In genomic region chr10:103901299-103901698, GRCh38 we compare ENCODE assay signal across 14 cellular contexts. TPM values are rescaled to one million over a fixed set of nuclear protein-coding genes. Genes with fewer than 3 reads are reported as not detected.
A peak's percentile ranks its signal among the peaks of the same experiment; 100 is the strongest.
DNase-seq lines count a peak whose midpoint lies in the region; ATAC-seq and TF ChIP-seq lines count a peak whose summit lies in the region.
"Had no signal": no experiment of that assay in that cellular context is flagged by ENCODE, and none has a peak within 500 bp of the region (broad histone marks: within the 10 kb centered on the region; RNA-seq: fewer than 3 reads in every experiment).

No MANE protein-coding gene starts in this region.

- peaks cover 43% of the 10 kb centered on the region for H3K4me1 Mint-ChIP-seq in activated CD4-positive, alpha-beta T cell treated with anti-CD3 and anti-CD28 coated beads, Interleukin-2, amount 10 ng/mL, durations not matched to agents 7 days and 5 days
- peaks cover 50% of the 10 kb centered on the region for H3K4me1 Mint-ChIP-seq in activated CD8-positive, alpha-beta T cell treated with anti-CD3 and anti-CD28 coated beads for 36 hours (ENCODE audit: low read depth)
- H3K4me1 Mint-ChIP-seq in stimulated activated naive CD8-positive, alpha-beta T cell treated with anti-CD3 and anti-CD28 coated beads, Interleukin-15, Interleukin-2, amounts not matched to agents 100 ng/mL and 50 ng/mL, for 24 hours (ENCODE audit: low read depth): peaks cover 60% of the 10 kb centered on the region

- H3K27me3 Mint-ChIP-seq in activated CD4-positive, alpha-beta T cell treated with anti-CD3 and anti-CD28 coated beads, Interleukin-2, amount 10 ng/mL, durations not matched to agents 7 days and 5 days: no peaks in the 10 kb centered on the region
- H3K27me3 Mint-ChIP-seq in activated CD8-positive, alpha-beta T cell treated with anti-CD3 and anti-CD28 coated beads for 36 hours: no peaks in the 10 kb centered on the region
- H3K27me3 Mint-ChIP-seq in stimulated activated naive CD8-positive, alpha-beta T cell treated with anti-CD3 and anti-CD28 coated beads, Interleukin-15, Interleukin-2, amounts not matched to agents 100 ng/mL and 50 ng/mL, for 24 hours: no peaks in the 10 kb centered on the region

- POLR2A ChIA-PET in activated CD4-positive, alpha-beta T cell treated with anti-CD3 and anti-CD28 coated beads, Interleukin-2, amount 10 ng/mL, durations not matched to agents 7 days and 5 days (lab: Charles Lee): no interaction called here
- POLR2A ChIA-PET in activated CD8-positive, alpha-beta T cell treated with anti-CD3 and anti-CD28 coated beads for 36 hours (lab: Charles Lee): interaction anchor here (0.9 to 1.8 kb wide), 5 partner anchors 8 to 221 kb away, joined by 3 to 9 read pairs (median 3); partner anchors contain the start of gene SFR1

- CTCF ChIA-PET in activated CD4-positive, alpha-beta T cell treated with anti-CD3 and anti-CD28 coated beads, Interleukin-2, amount 10 ng/mL, durations not matched to agents 7 days and 5 days (lab: Charles Lee): interaction anchor here (1.6 to 2.6 kb wide), 3 partner anchors 10 to 20 kb away, joined by 4 to 14 read pairs (median 9); no protein-coding TSS in a partner anchor
- CTCF ChIA-PET in activated CD8-positive, alpha-beta T cell treated with anti-CD3 and anti-CD28 coated beads for 36 hours (lab: Charles Lee): interaction anchor here (0.8 to 3.9 kb wide), 9 partner anchors 9 to 374 kb away, joined by 3 to 18 read pairs (median 5); partner anchors contain the start of gene SFR1

- intact Hi-C loops in activated CD8-positive, alpha-beta T cell treated with anti-CD3 and anti-CD28 coated beads for 36 hours (cut with micrococcal nuclease): no loop called here

- H3K4me3 ChIP-seq in esophagus (ENCODE audit: low read depth in 1 of 2, low read length in 2 of 2) (no peak overlapping the region), gastroesophageal sphincter (no peak overlapping the region)
- H3K4me3 ChIP-seq: A549, left lung had no signal

- WGBS in esophagus, 2 donors: 67 to 69% methylated on average over 5 of the region's 5 CpGs
- 71 to 80% methylated on average over 5 of the region's 5 CpGs for WGBS in gastroesophageal sphincter (ENCODE audit: low coverage in 1 of 2), 2 donors

- H3K9me3 Mint-ChIP-seq in activated CD4-positive, alpha-beta T cell treated with anti-CD3 and anti-CD28 coated beads, Interleukin-2, amount 10 ng/mL, durations not matched to agents 7 days and 5 days: no peaks in the 10 kb centered on the region
- H3K9me3 Mint-ChIP-seq in activated CD8-positive, alpha-beta T cell treated with anti-CD3 and anti-CD28 coated beads for 36 hours: no peaks in the 10 kb centered on the region
- no peaks in the 10 kb centered on the region for H3K9me3 Mint-ChIP-seq in stimulated activated naive CD8-positive, alpha-beta T cell treated with anti-CD3 and anti-CD28 coated beads, Interleukin-15, Interleukin-2, amounts not matched to agents 100 ng/mL and 50 ng/mL, for 24 hours

- TF ChIP-seq EP300 in gastroesophageal sphincter (IDR thresholded peaks at IDR 0.05): no peak

- H3K4me1 ChIP-seq in esophagus (ENCODE audit: control insufficient read depth in 2 of 2, insufficient read depth in 2 of 2, low read length in 1 of 2) (peaks cover 0 to 2% of the 10 kb centered on the region in 2 donors), gastroesophageal sphincter (peaks cover 0 to 9% (median 0%) of the 10 kb centered on the region in 3 donors)

- peak; percentile 79 for ATAC-seq in activated CD8-positive, alpha-beta T cell treated with anti-CD3 and anti-CD28 coated beads for 36 hours
- ATAC-seq in gastroesophageal sphincter: no peak
- ATAC-seq: A549, foreskin keratinocyte, left lung had no signal

- H3K27ac ChIP-seq in esophagus (ENCODE audit: low read depth in 2 of 2, low read length in 1 of 2) (peak overlapping the region; percentile 60 to 82), gastroesophageal sphincter (no peak overlapping the region)
- H3K27ac ChIP-seq: foreskin keratinocyte had no signal

- H3K27me3 ChIP-seq in esophagus (ENCODE audit: control insufficient read depth in 1 of 2, insufficient read depth in 2 of 2, low read length in 2 of 2): no peaks in the 10 kb centered on the region
- no peaks in the 10 kb centered on the region for H3K27me3 ChIP-seq in gastroesophageal sphincter
- H3K27me3 ChIP-seq: foreskin keratinocyte, left lung had no signal

- TF ChIP-seq CTCF in activated CD8-positive, alpha-beta T cell treated with anti-CD3 and anti-CD28 coated beads for 36 hours (IDR thresholded peaks at IDR 0.05): no peak
- TF ChIP-seq CTCF in gastroesophageal sphincter (IDR thresholded peaks at IDR 0.05): no peak

- peak overlapping the region; percentile 72 for H3K27ac Mint-ChIP-seq in activated CD4-positive, alpha-beta T cell treated with anti-CD3 and anti-CD28 coated beads, Interleukin-2, amount 10 ng/mL, durations not matched to agents 7 days and 5 days
- H3K27ac Mint-ChIP-seq in activated CD8-positive, alpha-beta T cell treated with anti-CD3 and anti-CD28 coated beads for 36 hours: peak overlapping the region; percentile 81
- peak overlapping the region; percentile 31 for H3K27ac Mint-ChIP-seq in stimulated activated naive CD8-positive, alpha-beta T cell treated with anti-CD3 and anti-CD28 coated beads, Interleukin-15, Interleukin-2, amounts not matched to agents 100 ng/mL and 50 ng/mL, for 24 hours

- peaks cover 80% of the 10 kb centered on the region for H3K36me3 Mint-ChIP-seq in activated CD4-positive, alpha-beta T cell treated with anti-CD3 and anti-CD28 coated beads, Interleukin-2, amount 10 ng/mL, durations not matched to agents 7 days and 5 days (ENCODE audit: low read depth)
- peaks cover 24% of the 10 kb centered on the region for H3K36me3 Mint-ChIP-seq in activated CD8-positive, alpha-beta T cell treated with anti-CD3 and anti-CD28 coated beads for 36 hours (ENCODE audit: low read depth)
- peaks cover 40% of the 10 kb centered on the region for H3K36me3 Mint-ChIP-seq in stimulated activated naive CD8-positive, alpha-beta T cell treated with anti-CD3 and anti-CD28 coated beads, Interleukin-15, Interleukin-2, amounts not matched to agents 100 ng/mL and 50 ng/mL, for 24 hours (ENCODE audit: low read depth)

- no peak overlapping the region for H3K4me3 Mint-ChIP-seq in activated CD4-positive, alpha-beta T cell treated with anti-CD3 and anti-CD28 coated beads, Interleukin-2, amount 10 ng/mL, durations not matched to agents 7 days and 5 days
- peak overlapping the region; percentile 59 for H3K4me3 Mint-ChIP-seq in activated CD8-positive, alpha-beta T cell treated with anti-CD3 and anti-CD28 coated beads for 36 hours
- peak overlapping the region; percentile 71 for H3K4me3 Mint-ChIP-seq in stimulated activated naive CD8-positive, alpha-beta T cell treated with anti-CD3 and anti-CD28 coated beads, Interleukin-15, Interleukin-2, amounts not matched to agents 100 ng/mL and 50 ng/mL, for 24 hours

- TF ChIP-seq POLR2A in gastroesophageal sphincter (IDR thresholded peaks at IDR 0.05): no peak

- H3K9me3 ChIP-seq in esophagus (ENCODE audit: control insufficient read depth in 2 of 2, insufficient read depth in 1 of 2, low read depth in 1 of 2, low read length in 1 of 2) (no peaks in the 10 kb centered on the region), gastroesophageal sphincter (no peaks in the 10 kb centered on the region)
- H3K9me3 ChIP-seq: A549, left lung had no signal

- DNase-seq in activated CD4-positive, alpha-beta T cell treated with anti-CD3 and anti-CD28 coated beads, Interleukin-2, amount 10 ng/mL, durations not matched to agents 7 days and 5 days: no peak
- DNase-seq in activated CD4-positive, alpha-beta T cell treated with anti-CD3 and anti-CD28 coated beads for 1 hour: no peak
- no peak for DNase-seq in activated CD8-positive, alpha-beta T cell treated with anti-CD3 and anti-CD28 coated beads for 36 hours
- DNase-seq in KG1 (lab: John Stamatoyannopoulos, UW): no peak
- no peak for DNase-seq in effector CD8-positive, alpha-beta T cell (lab: John Stamatoyannopoulos, UW)
- DNase-seq: DND-41, foreskin keratinocyte, left lung, NCI-H1930, posterior cingulate gyrus had no signal

- H3K36me3 ChIP-seq in esophagus (ENCODE audit: control insufficient read depth in 2 of 2, insufficient read depth in 2 of 2, low read length in 1 of 2) (peaks cover 9 to 12% of the 10 kb centered on the region in 2 donors), gastroesophageal sphincter (peaks cover 2 to 63% of the 10 kb centered on the region in 2 donors)

RNA-seq across cellular contexts. Expression of gene STN1, which starts 16.7 kb away (rescaled TPM):
- 10 to 100 TPM; 46.5 to 50.9 TPM for total RNA-seq in activated CD4-positive, alpha-beta T cell treated with anti-CD3 and anti-CD28 coated beads, Interleukin-2, amount 10 ng/mL, durations not matched to agents 7 days and 5 days
- total RNA-seq in activated CD8-positive, alpha-beta T cell treated with anti-CD3 and anti-CD28 coated beads for 36 hours: 10 to 100 TPM; 32.1 to 32.4 TPM
- polyA plus RNA-seq in esophagus: 10 to 100 TPM; 41.1 to 70.8 TPM
- total RNA-seq in gastroesophageal sphincter: 10 to 100 TPM; 17.1 to 31.6 (median 29.6) TPM

RNA-seq across cellular contexts. Expression of gene SH3PXD2A, which starts 45.9 kb away (rescaled TPM):
- 10 to 100 TPM; 11.9 to 12.7 TPM for total RNA-seq in activated CD4-positive, alpha-beta T cell treated with anti-CD3 and anti-CD28 coated beads, Interleukin-2, amount 10 ng/mL, durations not matched to agents 7 days and 5 days
- 1 to 10 TPM; 6.5 to 7.4 TPM for total RNA-seq in activated CD8-positive, alpha-beta T cell treated with anti-CD3 and anti-CD28 coated beads for 36 hours
- polyA plus RNA-seq in esophagus: 10 to 100 TPM; 14.9 to 34.2 TPM
- 10 to 100 TPM; 31.2 to 65.2 (median 39.5) TPM for total RNA-seq in gastroesophageal sphincter

Comparison
In these comparisons a context has a peak if more than half of its experiments do, and no peak if none do; other contexts are left out.
1. H3K27ac Mint-ChIP-seq: peak in every context shown above with its lines; median percentile 81 in activated CD8-positive, alpha-beta T cell treated with anti-CD3 and anti-CD28 coated beads for 36 hours; 72 in activated CD4-positive, alpha-beta T cell treated with anti-CD3 and anti-CD28 coated beads, Interleukin-2, amount 10 ng/mL, durations not matched to agents 7 days and 5 days; 31 in stimulated activated naive CD8-positive, alpha-beta T cell treated with anti-CD3 and anti-CD28 coated beads, Interleukin-15, Interleukin-2, amounts not matched to agents 100 ng/mL and 50 ng/mL, for 24 hours.
2. H3K27ac ChIP-seq: peak in esophagus (2 of 2); none in gastroesophageal sphincter (0 of 4).